Comparison of ENCODE assay signal across 17 cellular contexts in the genomic region with DNA sequence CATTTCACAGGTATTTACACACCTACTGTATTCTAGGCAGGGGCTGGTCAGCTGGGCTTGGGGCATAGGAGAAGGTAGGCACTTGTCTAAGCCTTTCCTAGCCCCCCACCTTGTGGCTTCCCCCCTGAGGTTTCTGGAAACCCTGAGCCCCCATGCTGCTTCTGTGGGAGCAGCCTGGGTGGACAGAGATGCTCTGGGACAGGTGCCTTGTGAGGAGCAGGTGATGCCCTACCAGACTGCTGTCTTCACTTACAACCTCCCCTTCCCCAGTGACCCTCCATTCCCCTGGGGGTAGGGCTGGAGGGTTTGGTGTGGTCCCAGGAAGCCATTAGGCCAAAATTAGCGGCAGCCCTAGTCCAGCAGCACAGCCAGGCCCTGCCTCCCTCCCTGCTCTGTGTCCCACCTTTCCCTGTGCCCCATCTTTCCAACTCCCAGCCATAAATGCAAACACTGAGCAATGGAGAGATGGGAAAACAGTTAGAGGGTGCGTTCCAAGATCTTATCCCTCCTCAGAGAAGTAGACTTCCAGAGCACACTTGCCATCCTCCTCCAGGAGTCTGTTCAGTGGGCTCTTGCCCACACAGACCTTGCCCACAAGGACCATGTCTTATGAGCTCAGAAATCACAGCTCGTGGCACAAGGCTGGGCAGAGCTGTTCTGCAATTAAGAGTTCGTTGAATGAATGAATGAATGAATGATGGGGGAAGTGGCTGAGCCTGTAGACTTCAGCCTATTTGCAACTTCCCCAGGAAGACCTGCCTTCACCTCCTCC. TPM values are rescaled to one million over a fixed set of nuclear protein-coding genes. Genes with fewer than 3 reads are reported as not detected.
DNase-seq lines count a peak whose midpoint lies in the region; ATAC-seq, FAIRE-seq and TF ChIP-seq lines count a peak whose summit lies in the region.
"Had no signal": no experiment of that assay in that cellular context is flagged by ENCODE, and none has a peak within 500 bp of the region (broad histone marks: within the 10 kb centered on the region; RNA-seq: fewer than 3 reads in every experiment).

No MANE protein-coding gene starts in this region.

- no peak overlapping the region for H3K27ac ChIP-seq in CD4-positive, CD25-positive, alpha-beta regulatory T cell (ENCODE audit: insufficient read depth, low read length, poor library complexity, severe bottlenecking)
- no peak overlapping the region for H3K27ac ChIP-seq in small intestine (ENCODE audit: low read depth in 1 of 2, low read length in 1 of 2)
- H3K27ac ChIP-seq: brain microvascular endothelial cell, left ventricle myocardium inferior, thyroid gland had no signal

- H3K9me3 ChIP-seq in CD4-positive, CD25-positive, alpha-beta regulatory T cell (ENCODE audit: control insufficient read depth in 2 of 2, low read length in 2 of 2) = no peaks in the 10 kb centered on the region
- H3K9me3 ChIP-seq in small intestine (ENCODE audit: control insufficient read depth, low read depth) = no peaks in the 10 kb centered on the region
- H3K9me3 ChIP-seq: left ventricle myocardium inferior, thyroid gland had no signal

- WGBS in small intestine, 3 donors = 56 to 88% (median 59%) methylated on average over 4 of the region's 4 CpGs

- H3K4me3 Mint-ChIP-seq in CD4-positive, CD25-positive, alpha-beta regulatory T cell = peak overlapping the region; percentile 36 to 70 (median 64)
- H3K4me3 Mint-ChIP-seq in chondrocyte (ENCODE audit: unreplicated experiment) (peak overlapping the region; percentile 41), nephron (peak overlapping the region; percentile 78 to 88 (median 80))

- TF ChIP-seq CTCF in GM13976 (IDR thresholded peaks at IDR 0.05; ENCODE audit: borderline replicate concordance, control extremely low read depth, extremely low read depth, insufficient read depth, missing control alignments) (no peak), chondrocyte (IDR thresholded peaks at IDR 0.05) (no peak), nephron (IDR thresholded peaks at IDR 0.05; ENCODE audit: unreplicated experiment in 3 of 3) (no peak)

- no peak for ATAC-seq in CD4-positive, CD25-positive, alpha-beta regulatory T cell (ENCODE audit: low read depth in 2 of 2)
- ATAC-seq: right cardiac atrium had no signal

- no peak for FAIRE-seq in small intestine (lab: Jason Lieb, UNC)

- in situ Hi-C loops in GM13976 (cut with MboI; ENCODE audit: low sequenced_read_pairs, unreplicated experiment) = no loop called here

- H3K27ac Mint-ChIP-seq in CD4-positive, CD25-positive, alpha-beta regulatory T cell = no peak overlapping the region
- no peak overlapping the region for H3K27ac Mint-ChIP-seq in chondrocyte (ENCODE audit: unreplicated experiment)
- no peak overlapping the region for H3K27ac Mint-ChIP-seq in nephron

- no peaks in the 10 kb centered on the region for H3K9me3 Mint-ChIP-seq in CD4-positive, CD25-positive, alpha-beta regulatory T cell
- H3K9me3 Mint-ChIP-seq in chondrocyte (ENCODE audit: low read depth) = no peaks in the 10 kb centered on the region
- H3K9me3 Mint-ChIP-seq in nephron = no peaks in the 10 kb centered on the region

- peaks cover 59% of the 10 kb centered on the region for H3K27me3 Mint-ChIP-seq in CD4-positive, CD25-positive, alpha-beta regulatory T cell
- peaks cover 47% of the 10 kb centered on the region for H3K27me3 Mint-ChIP-seq in chondrocyte (ENCODE audit: low read depth)
- peaks cover 85% of the 10 kb centered on the region for H3K27me3 Mint-ChIP-seq in nephron (ENCODE audit: low read depth)

- peaks cover 55% of the 10 kb centered on the region for H3K4me1 ChIP-seq in CD4-positive, CD25-positive, alpha-beta regulatory T cell (ENCODE audit: control insufficient read depth, insufficient read depth, low read length, poor library complexity, severe bottlenecking)
- H3K4me1 ChIP-seq in small intestine (ENCODE audit: control insufficient read depth in 2 of 2, insufficient read depth in 1 of 2, low read depth in 1 of 2, low read length in 1 of 2) = peaks cover 2 to 4% of the 10 kb centered on the region in 2 donors

- DNase-seq in CD4-positive, CD25-positive, alpha-beta regulatory T cell = no peak
- DNase-seq in GM13976 (ENCODE audit: low spot score) = peak; percentile 29
- DNase-seq in chondrocyte (ENCODE audit: low spot score) = peak; percentile 30
- no peak for DNase-seq in nucleus accumbens (lab: John Stamatoyannopoulos, UW)
- DNase-seq in small intestine = no peak
- no peak for DNase-seq in NCI-H1436 treated with DMSO at 0.1 percent for 48 hours (lab: John Stamatoyannopoulos, UW)
- no peak for DNase-seq in OCI-M1 (lab: John Stamatoyannopoulos, UW)
- DNase-seq: brain microvascular endothelial cell, DMS79 treated with DMSO at 0.1 percent for 48 hours, left ventricle myocardium inferior, NCI-H1694 treated with DMSO at 0.1 percent for 48 hours, NCI-H510A, thyroid gland had no signal

- H3K27me3 ChIP-seq in CD4-positive, CD25-positive, alpha-beta regulatory T cell (ENCODE audit: control insufficient read depth, insufficient read depth, low read length) = peaks cover 18% of the 10 kb centered on the region
- H3K27me3 ChIP-seq in small intestine (ENCODE audit: control insufficient read depth in 2 of 2, insufficient read depth in 2 of 2, low read length in 2 of 2) = peaks cover 10 to 48% of the 10 kb centered on the region in 2 donors

- no peaks in the 10 kb centered on the region for H3K36me3 Mint-ChIP-seq in CD4-positive, CD25-positive, alpha-beta regulatory T cell
- peaks cover 11% of the 10 kb centered on the region for H3K36me3 Mint-ChIP-seq in chondrocyte (ENCODE audit: low read depth)
- H3K36me3 Mint-ChIP-seq in nephron (ENCODE audit: low read depth) = peaks cover 7% of the 10 kb centered on the region

- no peaks in the 10 kb centered on the region for H3K36me3 ChIP-seq in CD4-positive, CD25-positive, alpha-beta regulatory T cell (ENCODE audit: control insufficient read depth, insufficient read depth, low read length)
- no peaks in the 10 kb centered on the region for H3K36me3 ChIP-seq in small intestine (ENCODE audit: control insufficient read depth in 2 of 2, insufficient read depth in 2 of 2, low read length in 2 of 2)
- H3K36me3 ChIP-seq: brain microvascular endothelial cell, left ventricle myocardium inferior, thyroid gland had no signal

- H3K4me1 Mint-ChIP-seq in CD4-positive, CD25-positive, alpha-beta regulatory T cell = peaks cover 0 to 62% (median 23%) of the 10 kb centered on the region in 4 donors
- H3K4me1 Mint-ChIP-seq in chondrocyte (ENCODE audit: low read depth) = peaks cover 24% of the 10 kb centered on the region
- peaks cover 38% of the 10 kb centered on the region for H3K4me1 Mint-ChIP-seq in nephron

- H3K4me3 ChIP-seq in CD4-positive, CD25-positive, alpha-beta regulatory T cell (ENCODE audit: low read depth, low read length) = no peak overlapping the region
- no peak overlapping the region for H3K4me3 ChIP-seq in small intestine (ENCODE audit: low read depth in 1 of 2, low read length in 2 of 2)
- H3K4me3 ChIP-seq: thyroid gland had no signal

RNA-seq across cellular contexts. Expression of gene FGF8, which starts 1.4 kb away (rescaled TPM):
- not detected for total RNA-seq in CD4-positive, CD25-positive, alpha-beta regulatory T cell
- polyA plus RNA-seq in CD4-positive, CD25-positive, alpha-beta regulatory T cell = not detected
- total RNA-seq in chondrocyte = not detected in 3 replicates
- under 1 TPM in 1 of 3 donors, not detected in 2; 0.12 TPM for polyA plus RNA-seq in small intestine
- total RNA-seq: HT-29, left ventricle myocardium inferior, right cardiac atrium, thyroid gland had no signal
- polyA plus RNA-seq: BJ, right cardiac atrium had no signal

RNA-seq across cellular contexts. Expression of gene NPM3, which starts 6.0 kb away (rescaled TPM):
- total RNA-seq in CD4-positive, CD25-positive, alpha-beta regulatory T cell = 7.3 TPM
- polyA plus RNA-seq in CD4-positive, CD25-positive, alpha-beta regulatory T cell = 1 to 10 TPM; 3.1 to 4.5 (median 3.1) TPM
- total RNA-seq in chondrocyte = 34.0 to 49.0 TPM (median 36.5 TPM) in 3 replicates
- 10 to 100 TPM in 2 of 3 donors, 1 to 10 TPM in 1; 2.5 to 49.8 (median 14.9) TPM for polyA plus RNA-seq in small intestine

RNA-seq across cellular contexts. Expression of gene OGA, which starts 41.0 kb away (rescaled TPM):
- total RNA-seq in CD4-positive, CD25-positive, alpha-beta regulatory T cell = 442 TPM
- 10 to 100 TPM; 36.7 to 42.2 (median 41.3) TPM for polyA plus RNA-seq in CD4-positive, CD25-positive, alpha-beta regulatory T cell
- 75.5 to 79.2 TPM (median 75.5 TPM) in 3 replicates for total RNA-seq in chondrocyte
- polyA plus RNA-seq in small intestine = 10 to 100 TPM; 26.5 to 34.0 (median 28.5) TPM

Comparison
In these comparisons a context has a peak if more than half of its experiments do, and no peak if none do; other contexts are left out.
1. DNase-seq: peak in GM13976 (single experiment) and chondrocyte (single experiment); none in CD4-positive, CD25-positive, alpha-beta regulatory T cell (0 of 3), nucleus accumbens (0 of 56), small intestine (single experiment), NCI-H1436 treated with DMSO at 0.1 percent for 48 hours (single experiment) and OCI-M1 (single experiment).
2. Peak in every context shown above with its lines, with median percentiles within 50 percentile points of each other: H3K4me3 Mint-ChIP-seq.